Comparison of ENCODE assay signal across 1 cellular context in the genomic region with DNA sequence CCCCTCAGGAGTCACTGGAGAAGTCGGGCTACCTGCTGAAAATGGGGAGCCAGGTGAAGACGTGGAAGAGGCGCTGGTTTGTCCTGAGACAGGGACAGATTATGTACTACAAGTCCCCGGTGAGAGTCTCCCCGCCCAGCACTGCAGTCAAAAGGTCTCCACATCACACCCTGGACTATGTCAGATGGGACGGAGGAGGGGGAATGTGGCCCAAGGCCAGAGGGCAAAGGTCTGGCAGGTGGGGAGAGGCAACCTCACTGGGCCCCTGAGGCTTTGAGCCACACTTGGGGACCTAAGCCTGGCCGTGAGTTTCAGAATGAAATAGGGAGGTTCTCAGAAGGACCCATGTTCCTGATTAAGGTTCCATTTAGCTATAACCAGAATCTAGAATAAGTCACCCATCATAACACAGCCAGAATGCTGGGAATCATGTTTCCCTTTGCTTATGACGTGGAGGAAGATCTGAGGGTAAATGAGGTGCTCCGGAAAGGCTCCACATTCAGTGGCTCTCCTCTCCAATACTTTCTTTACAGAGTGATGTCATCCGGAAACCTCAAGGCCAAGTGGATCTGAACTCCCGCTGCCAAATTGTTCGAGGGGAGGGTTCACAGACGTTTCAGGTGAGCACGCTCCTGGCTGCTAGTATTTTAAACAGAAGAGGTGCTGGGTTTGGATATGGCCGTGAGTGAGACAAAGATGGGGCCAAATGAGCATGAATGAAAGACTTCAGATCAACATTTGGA.
A peak's percentile ranks its signal among the peaks of the same experiment; 100 is the strongest.
TF ChIP-seq lines count a peak whose summit lies in the region.

No MANE protein-coding gene starts in this region.

TF ChIP-seq in HepG2, 621 proteins besides CTCF, POLR2A, EP300 and RAD21:
- TF ChIP-seq FOXK1 (CRISPR knock-in tag; IDR thresholded peaks at IDR 0.05; ENCODE audit: borderline replicate concordance, low read depth) (no peak), HNF4G (IDR thresholded peaks at IDR 0.05; ENCODE audit: borderline replicate concordance, low read depth, low read length) (peak; percentile 35; the same call in 1 of the 2 replicates), HNF4G (CRISPR knock-in tag; IDR thresholded peaks at IDR 0.05; ENCODE audit: borderline replicate concordance, low read depth) (no peak), ZNF101 (CRISPR knock-in tag; IDR thresholded peaks at IDR 0.05; ENCODE audit: borderline replicate concordance, low read depth) (no peak), HNF4A (CRISPR knock-in tag; IDR thresholded peaks at IDR 0.05) (peak; percentile 44; the same call in 1 of the 2 replicates), NR2F6 (IDR thresholded peaks at IDR 0.05) (peak; percentile 40), NR2F6 (CRISPR knock-in tag; IDR thresholded peaks at IDR 0.05) (no peak), ATF7 (IDR thresholded peaks at IDR 0.05) (peak; percentile 46), ATF7 (CRISPR knock-in tag; IDR thresholded peaks at IDR 0.05) (no peak), NRL (CRISPR knock-in tag; IDR thresholded peaks at IDR 0.05; ENCODE audit: borderline replicate concordance) (no peak)
- TF ChIP-seq, protein P1, sequence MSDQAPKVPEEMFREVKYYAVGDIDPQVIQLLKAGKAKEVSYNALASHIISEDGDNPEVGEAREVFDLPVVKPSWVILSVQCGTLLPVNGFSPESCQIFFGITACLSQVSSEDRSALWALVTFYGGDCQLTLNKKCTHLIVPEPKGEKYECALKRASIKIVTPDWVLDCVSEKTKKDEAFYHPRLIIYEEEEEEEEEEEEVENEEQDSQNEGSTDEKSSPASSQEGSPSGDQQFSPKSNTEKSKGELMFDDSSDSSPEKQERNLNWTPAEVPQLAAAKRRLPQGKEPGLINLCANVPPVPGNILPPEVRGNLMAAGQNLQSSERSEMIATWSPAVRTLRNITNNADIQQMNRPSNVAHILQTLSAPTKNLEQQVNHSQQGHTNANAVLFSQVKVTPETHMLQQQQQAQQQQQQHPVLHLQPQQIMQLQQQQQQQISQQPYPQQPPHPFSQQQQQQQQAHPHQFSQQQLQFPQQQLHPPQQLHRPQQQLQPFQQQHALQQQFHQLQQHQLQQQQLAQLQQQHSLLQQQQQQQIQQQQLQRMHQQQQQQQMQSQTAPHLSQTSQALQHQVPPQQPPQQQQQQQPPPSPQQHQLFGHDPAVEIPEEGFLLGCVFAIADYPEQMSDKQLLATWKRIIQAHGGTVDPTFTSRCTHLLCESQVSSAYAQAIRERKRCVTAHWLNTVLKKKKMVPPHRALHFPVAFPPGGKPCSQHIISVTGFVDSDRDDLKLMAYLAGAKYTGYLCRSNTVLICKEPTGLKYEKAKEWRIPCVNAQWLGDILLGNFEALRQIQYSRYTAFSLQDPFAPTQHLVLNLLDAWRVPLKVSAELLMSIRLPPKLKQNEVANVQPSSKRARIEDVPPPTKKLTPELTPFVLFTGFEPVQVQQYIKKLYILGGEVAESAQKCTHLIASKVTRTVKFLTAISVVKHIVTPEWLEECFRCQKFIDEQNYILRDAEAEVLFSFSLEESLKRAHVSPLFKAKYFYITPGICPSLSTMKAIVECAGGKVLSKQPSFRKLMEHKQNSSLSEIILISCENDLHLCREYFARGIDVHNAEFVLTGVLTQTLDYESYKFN (CRISPR knock-in tag; conservative IDR thresholded peaks at IDR 0.05), result 0 out of 2 replicates have a peak, but pooled peaks have one; percentile 16
TF ChIP-seq in HepG2: peak in this region for 5.
